Comparison of ENCODE assay signal across 1 cellular context in the genomic region with DNA sequence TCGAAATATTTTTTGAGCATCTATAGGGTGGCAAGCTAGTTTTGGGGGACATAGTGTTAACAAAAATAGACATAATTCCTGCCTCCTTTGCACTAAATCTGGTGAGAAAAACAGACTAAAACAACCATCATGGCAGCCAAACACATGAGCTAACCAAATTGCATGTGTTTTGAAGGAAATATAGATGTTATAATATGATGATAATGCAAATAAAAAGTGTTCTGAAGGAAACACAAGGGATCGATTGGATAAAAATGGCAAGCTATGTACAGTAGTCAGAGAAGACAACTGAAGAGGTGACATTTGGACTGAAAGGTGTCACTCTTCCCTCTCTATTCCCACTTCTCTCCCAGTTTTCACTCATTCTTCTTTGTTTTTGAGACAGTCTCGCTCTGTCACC.
A peak's percentile ranks its signal among the peaks of the same experiment; 100 is the strongest.
TF ChIP-seq lines count a peak whose summit lies in the region.

No MANE protein-coding gene starts in this region.

TF ChIP-seq in HepG2, 621 proteins besides CTCF, POLR2A, EP300 and RAD21 (continued from another document):
- TF ChIP-seq GRHL1 (CRISPR knock-in tag; conservative IDR thresholded peaks at IDR 0.05), result no peak
- TF ChIP-seq ETS1 (CRISPR knock-in tag; IDR thresholded peaks at IDR 0.05), result no peak
- peak; percentile 69 for TF ChIP-seq MAFF (IDR thresholded peaks at IDR 0.05; ENCODE audit: low read depth, low read length)
